In genomic region chr21:31559368-31560119, GRCh38 we compare ENCODE assay signal across 9 cellular contexts.
A peak's percentile ranks its signal among the peaks of the same experiment; 100 is the strongest.
DNase-seq lines count a peak whose midpoint lies in the region; ATAC-seq and TF ChIP-seq lines count a peak whose summit lies in the region.
"Had no signal": no experiment of that assay in that cellular context is flagged by ENCODE, and none has a peak within 500 bp of the region (broad histone marks: within the 10 kb centered on the region; RNA-seq: fewer than 3 reads in every experiment).

No MANE protein-coding gene starts in this region.

- H3K27me3 Mint-ChIP-seq in CD8-positive, alpha-beta memory T cell = peaks cover 14 to 42% of the 10 kb centered on the region in 2 donors

- H3K4me1 ChIP-seq in CD8-positive, alpha-beta memory T cell (ENCODE audit: insufficient read depth, low read length) = peaks cover 2% of the 10 kb centered on the region
- peaks cover 42% of the 10 kb centered on the region for H3K4me1 ChIP-seq in HUES64 (ENCODE audit: insufficient read depth, low read length)
- H3K4me1 ChIP-seq in RWPE2 (ENCODE audit: insufficient read depth, poor library complexity, severe bottlenecking) = peaks cover 3% of the 10 kb centered on the region

- POLR2A ChIA-PET in CD8-positive, alpha-beta memory T cell (lab: Charles Lee) = interaction anchor here (0.6 to 0.7 kb wide), 2 partner anchors 11 to 12 kb away, joined by 3 to 7 read pairs; no protein-coding TSS in a partner anchor

- no peaks in the 10 kb centered on the region for H3K9me3 ChIP-seq in CD8-positive, alpha-beta memory T cell (ENCODE audit: low read length)
- no peaks in the 10 kb centered on the region for H3K9me3 ChIP-seq in HUES64 (ENCODE audit: insufficient read depth, low read depth, low read length)
- H3K9me3 ChIP-seq in RWPE2 (ENCODE audit: severe bottlenecking) = no peaks in the 10 kb centered on the region

- CTCF ChIA-PET in CD8-positive, alpha-beta memory T cell (lab: Charles Lee) = interaction anchor here (1.0 to 1.7 kb wide), 5 partner anchors 11 to 400 kb away, joined by 3 to 8 read pairs (median 5); no protein-coding TSS in a partner anchor

- peaks cover 9% of the 10 kb centered on the region for H3K27me3 ChIP-seq in CD8-positive, alpha-beta memory T cell (ENCODE audit: insufficient read depth, low read length, poor library complexity, severe bottlenecking)
- peaks cover 16% of the 10 kb centered on the region for H3K27me3 ChIP-seq in HUES64 (ENCODE audit: insufficient read depth, low read length)
- peaks cover 15% of the 10 kb centered on the region for H3K27me3 ChIP-seq in RWPE2 (ENCODE audit: insufficient read depth, poor library complexity, severe bottlenecking)

- peak overlapping the region in 5 of 8 donors; percentile 4 to 86 (median 63) for H3K27ac Mint-ChIP-seq in CD8-positive, alpha-beta memory T cell

- WGBS in HUES64 = 2% methylated on average over 54 of the region's 54 CpGs

- no peak overlapping the region for H3K27ac ChIP-seq in CD8-positive, alpha-beta memory T cell (ENCODE audit: low read depth, low read length)
- H3K27ac ChIP-seq in HUES64 (ENCODE audit: low read depth, low read length) (peak overlapping the region; percentile 93), RWPE2 (ENCODE audit: poor library complexity, severe bottlenecking) (no peak overlapping the region), substantia nigra (ENCODE audit: low read depth, low read length, poor library complexity, severe bottlenecking) (no peak overlapping the region)
- H3K27ac ChIP-seq: SK-N-MC had no signal

- peaks cover 0 to 5% (median 0%) of the 10 kb centered on the region in 3 donors for H3K36me3 Mint-ChIP-seq in CD8-positive, alpha-beta memory T cell

- H3K4me1 Mint-ChIP-seq in CD8-positive, alpha-beta memory T cell = peaks cover 14 to 38% (median 29%) of the 10 kb centered on the region in 3 donors

- DNase-seq in CD8-positive, alpha-beta memory T cell = peak; percentile 66 to 95 (median 82)
- DNase-seq in RWPE2 (ENCODE audit: low spot score) (peak; percentile 96), foreskin melanocyte (peak; percentile 86), occipital lobe (lab: John Stamatoyannopoulos, UW) (peak; percentile 95), substantia nigra (lab: John Stamatoyannopoulos, UW) (peak; percentile 67 to 97 (median 90))
- DNase-seq in activated naive CD4-positive, alpha-beta T cell (lab: John Stamatoyannopoulos, UW) = peak; percentile 83 to 95 (median 90)

- no peak for TF ChIP-seq CTCF in RWPE2 (IDR thresholded peaks at IDR 0.05; ENCODE audit: poor library complexity, severe bottlenecking)

- peak overlapping the region; percentile 93 for H3K9ac ChIP-seq in HUES64 (ENCODE audit: low read depth, low read length)

- ATAC-seq in GM21390 (IDR thresholded peaks at IDR 0.05; ENCODE audit: unreplicated experiment) (peak; percentile 79), RWPE2 (ENCODE audit: low read depth) (peak; percentile 89)

- no peaks in the 10 kb centered on the region for H3K9me3 Mint-ChIP-seq in CD8-positive, alpha-beta memory T cell

- no peaks in the 10 kb centered on the region for H3K36me3 ChIP-seq in CD8-positive, alpha-beta memory T cell (ENCODE audit: insufficient read depth, low read length)
- no peaks in the 10 kb centered on the region for H3K36me3 ChIP-seq in HUES64 (ENCODE audit: insufficient read depth, low read length)
- H3K36me3 ChIP-seq in RWPE2 (ENCODE audit: low read depth) = no peaks in the 10 kb centered on the region

- peak overlapping the region; percentile 42 for H3K4me3 ChIP-seq in CD8-positive, alpha-beta memory T cell (ENCODE audit: low read length)
- H3K4me3 ChIP-seq in HUES64 (ENCODE audit: low read length) = peak overlapping the region; percentile 71
- peak overlapping the region; percentile 51 for H3K4me3 ChIP-seq in RWPE2 (ENCODE audit: severe bottlenecking)
- H3K4me3 ChIP-seq: SK-N-MC had no signal

- peak overlapping the region; percentile 84 to 94 (median 90) for H3K4me3 Mint-ChIP-seq in CD8-positive, alpha-beta memory T cell
